ENCODE assay signal across 8 cellular contexts in genomic region chr9:100472725-100473261, GRCh38. TPM values are rescaled to one million over a fixed set of nuclear protein-coding genes. Genes with fewer than 3 reads are reported as not detected.
DNase-seq lines count a peak whose midpoint lies in the region; ATAC-seq and TF ChIP-seq lines count a peak whose summit lies in the region.

A gene with protein sequence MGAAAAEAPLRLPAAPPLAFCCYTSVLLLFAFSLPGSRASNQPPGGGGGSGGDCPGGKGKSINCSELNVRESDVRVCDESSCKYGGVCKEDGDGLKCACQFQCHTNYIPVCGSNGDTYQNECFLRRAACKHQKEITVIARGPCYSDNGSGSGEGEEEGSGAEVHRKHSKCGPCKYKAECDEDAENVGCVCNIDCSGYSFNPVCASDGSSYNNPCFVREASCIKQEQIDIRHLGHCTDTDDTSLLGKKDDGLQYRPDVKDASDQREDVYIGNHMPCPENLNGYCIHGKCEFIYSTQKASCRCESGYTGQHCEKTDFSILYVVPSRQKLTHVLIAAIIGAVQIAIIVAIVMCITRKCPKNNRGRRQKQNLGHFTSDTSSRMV (plus strand): TSS chr9:100473149. CDS start chr9:100473545, 396 bp downstream.

- H3K9me3 Mint-ChIP-seq in activated T-cell treated with anti-CD3 and anti-CD28 coated beads, Interleukin-2, amount 50 U/mL, for 4 hours, result no peaks in the 10 kb centered on the region
- H3K9me3 Mint-ChIP-seq in neural crest cell (no peaks in the 10 kb centered on the region), type B pancreatic cell (no peaks in the 10 kb centered on the region)

- peaks cover 1% of the 10 kb centered on the region for H3K36me3 Mint-ChIP-seq in activated T-cell treated with anti-CD3 and anti-CD28 coated beads, Interleukin-2, amount 50 U/mL, for 4 hours (ENCODE audit: insufficient read depth)
- H3K36me3 Mint-ChIP-seq in neural crest cell (ENCODE audit: low read depth) (peaks cover 5% of the 10 kb centered on the region), type B pancreatic cell (peaks cover 3% of the 10 kb centered on the region)

- DNase-seq in NCI-H510A (lab: John Stamatoyannopoulos, UW), result peak; percentile 22
- peak; percentile 26 for DNase-seq in activated T-cell treated with anti-CD3 and anti-CD28 coated beads, Interleukin-2, amount 50 U/mL, for 4 hours
- DNase-seq in fibroblast of mammary gland (ENCODE audit: low read depth), result no peak
- peak; percentile 70 for DNase-seq in neural crest cell (ENCODE audit: low read depth, low spot score)
- DNase-seq in type B pancreatic cell (ENCODE audit: extremely low spot score, unreplicated experiment), result peak; percentile 83
- DNase-seq in ureter (ENCODE audit: low spot score), result no peak

- H3K27ac Mint-ChIP-seq in neural crest cell (ENCODE audit: unreplicated experiment) (peak within 1 kb of the TSS; percentile 93), type B pancreatic cell (peak within 1 kb of the TSS; percentile 81)

- H3K4me1 Mint-ChIP-seq in activated T-cell treated with anti-CD3 and anti-CD28 coated beads, Interleukin-2, amount 50 U/mL, for 4 hours (ENCODE audit: low read depth), result peaks cover 4% of the 10 kb centered on the region
- peaks cover 38% of the 10 kb centered on the region for H3K4me1 Mint-ChIP-seq in neural crest cell
- peaks cover 31% of the 10 kb centered on the region for H3K4me1 Mint-ChIP-seq in type B pancreatic cell (ENCODE audit: unreplicated experiment)

- H3K4me3 ChIP-seq in fibroblast of mammary gland (ENCODE audit: control insufficient read depth, low read depth, low read length), result peak within 1 kb of the TSS; percentile 58

- peak; percentile 10; the same call in 1 of the 2 replicates for TF ChIP-seq CTCF in GM12874 (IDR thresholded peaks at IDR 0.05; ENCODE audit: insufficient read depth, low read depth, low read length)
- no peak for TF ChIP-seq CTCF in fibroblast of mammary gland (conservative IDR thresholded peaks at IDR 0.05; ENCODE audit: control insufficient read depth, insufficient read depth, low read depth, low read length)
- TF ChIP-seq CTCF in neural crest cell (conservative IDR thresholded peaks at IDR 0.05), result peak; percentile 49
- TF ChIP-seq CTCF in type B pancreatic cell (conservative IDR thresholded peaks at IDR 0.05), result peak; percentile 55

- peak; percentile 73 for ATAC-seq in HG02759 (IDR thresholded peaks at IDR 0.05; ENCODE audit: unreplicated experiment)
- ATAC-seq in activated T-cell treated with anti-CD3 and anti-CD28 coated beads, Interleukin-2, amount 50 U/mL, for 4 hours, result peak; percentile 76 to 80

- H3K27me3 Mint-ChIP-seq in activated T-cell treated with anti-CD3 and anti-CD28 coated beads, Interleukin-2, amount 50 U/mL, for 4 hours (ENCODE audit: low read depth), result peaks cover 39% of the 10 kb centered on the region
- H3K27me3 Mint-ChIP-seq in neural crest cell (ENCODE audit: low read depth) (no peaks in the 10 kb centered on the region), type B pancreatic cell (no peaks in the 10 kb centered on the region)

- H3K4me3 Mint-ChIP-seq in activated T-cell treated with anti-CD3 and anti-CD28 coated beads, Interleukin-2, amount 50 U/mL, for 4 hours, result peak within 1 kb of the TSS; percentile 68
- H3K4me3 Mint-ChIP-seq in neural crest cell (peak within 1 kb of the TSS; percentile 91), type B pancreatic cell (peak within 1 kb of the TSS; percentile 97)

RNA-seq across cellular contexts. Expression of the gene that starts here (rescaled TPM):
- total RNA-seq in activated T-cell treated with anti-CD3 and anti-CD28 coated beads, Interleukin-2, amount 50 U/mL, for 4 hours, result under 1 TPM in 2 of 3 donors, not detected in 1; 0.18 to 0.24 TPM
- total RNA-seq in neural crest cell (43.1 and 47.9 TPM in 2 replicates), type B pancreatic cell (ENCODE audit: low replicate concordance) (9.5 and 30.5 TPM in 2 replicates), ureter (not detected)

Comparison
In these comparisons a context has a peak if more than half of its experiments do, and no peak if none do; other contexts are left out.
1. Peak in DNase-seq and ATAC-seq in activated T-cell treated with anti-CD3 and anti-CD28 coated beads, Interleukin-2, amount 50 U/mL, for 4 hours; RNA of the gene not detected or under 1 TPM.
2. DNase-seq: peak in NCI-H510A (single experiment), neural crest cell (single experiment) and type B pancreatic cell (single experiment); none in fibroblast of mammary gland (single experiment) and ureter (single experiment).
3. Peak in every context shown above with its lines, with median percentiles within 50 percentile points of each other: H3K4me3 Mint-ChIP-seq.